In genomic region chr5:180208038-180208434, GRCh38 we compare ENCODE assay signal across 13 cellular contexts. TPM values are rescaled to one million over a fixed set of nuclear protein-coding genes. Genes with fewer than 3 reads are reported as not detected.
DNase-seq lines count a peak whose midpoint lies in the region; ATAC-seq, FAIRE-seq and TF ChIP-seq lines count a peak whose summit lies in the region.
"Had no signal": no experiment of that assay in that cellular context is flagged by ENCODE, and none has a peak within 500 bp of the region (broad histone marks: within the 10 kb centered on the region; RNA-seq: fewer than 3 reads in every experiment).

No MANE protein-coding gene starts in this region.

- no peak overlapping the region for H3K14ac ChIP-seq in H1 (ENCODE audit: insufficient read length)

- no peaks in the 10 kb centered on the region for H3K79me1 ChIP-seq in H1 (ENCODE audit: low read depth, low read length)

- H3K56ac ChIP-seq in H1 (replicated peaks; ENCODE audit: insufficient read length, low read depth, low read length) = no peak overlapping the region

- H4K8ac ChIP-seq in H1 (ENCODE audit: extremely low read depth, insufficient read depth, low read length) = peak overlapping the region; percentile 76; the same call in 1 of the 2 replicates

- H3K18ac ChIP-seq in H1 (ENCODE audit: extremely low read depth, low read length) = no peak overlapping the region; the same call in 1 of the 2 replicates

- H3K4me2 ChIP-seq in Loucy (ENCODE audit: low read depth, low read length, poor library complexity, severe bottlenecking) (peak overlapping the region; percentile 48), H1 (ENCODE audit: insufficient read depth in 1 of 2, low read depth in 2 of 2, low read length in 2 of 2) (peak overlapping the region; percentile 47 to 71), osteoblast (ENCODE audit: insufficient read depth, low read length) (peak overlapping the region; percentile 48)

- H3K4ac ChIP-seq in H1 (replicated peaks; ENCODE audit: insufficient read length, low read depth, low read length) = no peak overlapping the region

- no peak overlapping the region for H2AK5ac ChIP-seq in H1 (ENCODE audit: low read depth, low read length)

- POLR2A ChIA-PET in CD8-positive, alpha-beta memory T cell (lab: Charles Lee) = no interaction called here
- POLR2A ChIA-PET in H1 (lab: Charles Lee; ENCODE audit: partially characterized antibody) = no interaction called here

- H3K9ac ChIP-seq in Loucy (ENCODE audit: low read depth, low read length, poor library complexity, severe bottlenecking) = no peak overlapping the region
- no peak overlapping the region for H3K9ac ChIP-seq in H1 (replicated peaks in 1 of 4; ENCODE audit: extremely low read depth in 1 of 4, low read depth in 3 of 4, low read length in 3 of 4)

- no peaks in the 10 kb centered on the region for H3K36me3 ChIP-seq in CD8-positive, alpha-beta memory T cell (ENCODE audit: insufficient read depth, low read length)
- H3K36me3 ChIP-seq in Loucy (ENCODE audit: insufficient read depth, low read length) (no peaks in the 10 kb centered on the region), H1 (ENCODE audit: control insufficient read depth in 2 of 4, insufficient read depth in 4 of 4, low read length in 3 of 4) (no peaks in the 10 kb centered on the region), osteoblast (ENCODE audit: insufficient read depth, low read length) (no peaks in the 10 kb centered on the region)

- H4K5ac ChIP-seq in H1 (ENCODE audit: insufficient read length, low read depth, low read length) = no peak overlapping the region

- peaks cover 10% of the 10 kb centered on the region for H3K27me3 ChIP-seq in CD8-positive, alpha-beta memory T cell (ENCODE audit: insufficient read depth, low read length, poor library complexity, severe bottlenecking)
- no peaks in the 10 kb centered on the region for H3K27me3 ChIP-seq in Loucy (ENCODE audit: insufficient read depth, low read length, poor library complexity, severe bottlenecking)
- peaks cover 8 to 31% (median 21%) of the 10 kb centered on the region in 4 experiments; a peak in 6 of 7 replicates for H3K27me3 ChIP-seq in H1 (replicated peaks in 1 of 4; ENCODE audit: control insufficient read depth in 3 of 4, extremely low read depth in 1 of 4, insufficient read depth in 3 of 4, low read length in 3 of 4)
- peaks cover 18% of the 10 kb centered on the region for H3K27me3 ChIP-seq in osteoblast (ENCODE audit: insufficient read depth, low read length)

- CTCF ChIA-PET in CD8-positive, alpha-beta memory T cell (lab: Charles Lee) = no interaction called here
- CTCF ChIA-PET in H1 (lab: Charles Lee; ENCODE audit: partially characterized antibody) = interaction anchor here (0.8 to 6.5 kb wide), 15 partner anchors 10 to 186 kb away, joined by 3 to 61 read pairs (median 3); no protein-coding TSS in a partner anchor

- H3K27me3 Mint-ChIP-seq in CD8-positive, alpha-beta memory T cell = peaks cover 27 to 57% of the 10 kb centered on the region in 2 donors

- peak overlapping the region in 1 of 8 donors; percentile 4 for H3K27ac Mint-ChIP-seq in CD8-positive, alpha-beta memory T cell

- H3K79me2 ChIP-seq in Loucy (ENCODE audit: insufficient read depth, low read length) = no peaks in the 10 kb centered on the region
- no peaks in the 10 kb centered on the region for H3K79me2 ChIP-seq in H1 (ENCODE audit: control insufficient read depth in 1 of 2, insufficient read depth in 2 of 2, low read length in 2 of 2)
- no peaks in the 10 kb centered on the region for H3K79me2 ChIP-seq in osteoblast (ENCODE audit: insufficient read depth, low read length)

- H2BK20ac ChIP-seq in H1 (ENCODE audit: low read length) = no peak overlapping the region

- no peak overlapping the region for H3K23ac ChIP-seq in H1 (ENCODE audit: insufficient read length)

- no peak overlapping the region for H2AFZ ChIP-seq in Loucy (ENCODE audit: low read length)
- no peak overlapping the region for H2AFZ ChIP-seq in H1 (ENCODE audit: low read length)
- H2AFZ ChIP-seq in osteoblast (ENCODE audit: low read length) = no peak overlapping the region

- DNase-seq in CD8-positive, alpha-beta memory T cell = no peak
- no peak for DNase-seq in H1 (ENCODE audit: low read depth in 1 of 2, low spot score in 2 of 2)
- DNase-seq in osteoblast (ENCODE audit: insufficient read length, low spot score, missing footprints) = no peak
- DNase-seq in stimulated activated naive CD4-positive, alpha-beta T cell treated with Interleukin-2 at 50 U/mL for 16 hours (lab: John Stamatoyannopoulos, UW) = no peak
- no peak for DNase-seq in activated effector memory CD4-positive, alpha-beta T cell treated with Interleukin-2 at 50 U/mL for 16 hours
- DNase-seq in NCI-H510A treated with DMSO at 0.1 percent for 48 hours (lab: John Stamatoyannopoulos, UW) = no peak
- DNase-seq: NCI-H774, T1000 had no signal

- no peaks in the 10 kb centered on the region for H3K4me1 ChIP-seq in CD8-positive, alpha-beta memory T cell (ENCODE audit: insufficient read depth, low read length)
- H3K4me1 ChIP-seq in Loucy (ENCODE audit: insufficient read depth, low read length, poor library complexity, severe bottlenecking) = no peaks in the 10 kb centered on the region
- H3K4me1 ChIP-seq in H1 (replicated peaks in 1 of 4; ENCODE audit: control insufficient read depth in 3 of 4, insufficient read depth in 4 of 4, low read length in 3 of 4) = peaks cover 0 to 8% (median 4%) of the 10 kb centered on the region in 4 experiments; a peak in 4 of 7 replicates
- H3K4me1 ChIP-seq in osteoblast (ENCODE audit: insufficient read depth, low read length) = no peaks in the 10 kb centered on the region

- peaks cover 0 to 2% (median 0%) of the 10 kb centered on the region in 5 donors for H3K9me3 Mint-ChIP-seq in CD8-positive, alpha-beta memory T cell

- H3F3A ChIP-seq in Loucy (ENCODE audit: low read depth) = no peaks in the 10 kb centered on the region

- peaks cover 5 to 10% (median 7%) of the 10 kb centered on the region in 3 donors for H3K4me1 Mint-ChIP-seq in CD8-positive, alpha-beta memory T cell

- no peak for TF ChIP-seq POLR2A in H1 (IDR thresholded peaks at IDR 0.05; ENCODE audit: control extremely low read depth in 1 of 2, low read depth in 2 of 2, low read length in 2 of 2)

- no peak overlapping the region for H2BK120ac ChIP-seq in H1 (replicated peaks; ENCODE audit: low read depth, low read length)

- H3K9me3 ChIP-seq in CD8-positive, alpha-beta memory T cell (ENCODE audit: low read length) = no peaks in the 10 kb centered on the region
- H3K9me3 ChIP-seq in Loucy (ENCODE audit: insufficient read depth, low read depth, low read length) = no peaks in the 10 kb centered on the region
- no peaks in the 10 kb centered on the region for H3K9me3 ChIP-seq in H1 (ENCODE audit: insufficient read depth in 2 of 2, low read depth in 1 of 2, low read length in 1 of 2)
- H3K9me3 ChIP-seq in osteoblast (ENCODE audit: low read depth, low read length) = no peaks in the 10 kb centered on the region

- FAIRE-seq in H1 (lab: Jason Lieb, UNC) = no peak

- H2BK5ac ChIP-seq in H1 (ENCODE audit: low read depth, low read length) = no peak overlapping the region

- H3K27ac ChIP-seq in CD8-positive, alpha-beta memory T cell (ENCODE audit: low read depth, low read length) = no peak overlapping the region
- no peak overlapping the region for H3K27ac ChIP-seq in H1 (ENCODE audit: low read depth, low read length)
- H3K27ac ChIP-seq in osteoblast (ENCODE audit: low read depth, low read length) = no peak overlapping the region

- no peak for ATAC-seq in HG03196 (IDR thresholded peaks at IDR 0.05; ENCODE audit: unreplicated experiment)

- H3K4me3 Mint-ChIP-seq in CD8-positive, alpha-beta memory T cell = peak overlapping the region in 6 of 7 donors; percentile 30 to 86 (median 55)

- 62% methylated on average over 11 of the region's 14 CpGs; no CpG with 5 or more reads in 1 of the 2 experiments for WGBS in H1 (ENCODE audit: extremely low coverage in 1 of 2, insufficient coverage in 1 of 2, insufficient read length in 1 of 2, insufficient replicate concordance in 2 of 2, low coverage in 1 of 2, low lambda C conversion rate in 2 of 2, missing lambda C conversion rate in 1 of 2), 2 experiments

- H4K20me1 ChIP-seq in Loucy (ENCODE audit: insufficient read depth, low read length, poor library complexity, severe bottlenecking) (no peaks in the 10 kb centered on the region), H1 (replicated peaks in 1 of 2; ENCODE audit: control insufficient read depth in 1 of 2, insufficient read depth in 2 of 2, low read length in 2 of 2) (peaks cover 0 to 5% of the 10 kb centered on the region in 2 experiments), osteoblast (ENCODE audit: insufficient read depth, low read length) (no peaks in the 10 kb centered on the region)

- H3K9me2 ChIP-seq in Loucy (replicated peaks; ENCODE audit: low read depth, low read length) = no peaks in the 10 kb centered on the region

- no peak overlapping the region for H2BK12ac ChIP-seq in H1 (ENCODE audit: low read depth, low read length)

- peaks cover 4% of the 10 kb centered on the region; the same call in 1 of the 2 replicates for H3K23me2 ChIP-seq in H1 (ENCODE audit: low read depth, low read length)

- H4K91ac ChIP-seq in H1 (replicated peaks; ENCODE audit: insufficient read length, low read length) = peak overlapping the region; percentile 3

- no peaks in the 10 kb centered on the region for H3K36me3 Mint-ChIP-seq in CD8-positive, alpha-beta memory T cell

- H2BK15ac ChIP-seq in H1 (ENCODE audit: low read length) = peak overlapping the region; percentile 72; the same call in 1 of the 2 replicates

- TF ChIP-seq RAD21 in H1 (IDR thresholded peaks at IDR 0.05 in 1 of 2, conservative IDR thresholded peaks at IDR 0.05 in 1 of 2; ENCODE audit: low read depth in 2 of 2, low read length in 2 of 2) = no peak

- TF ChIP-seq EP300 in H1 (IDR thresholded peaks at IDR 0.05; ENCODE audit: borderline replicate concordance in 1 of 2, low read depth in 2 of 2, low read length in 2 of 2) = no peak

- no peak overlapping the region for H3K4me3 ChIP-seq in CD8-positive, alpha-beta memory T cell (ENCODE audit: low read length)
- peak overlapping the region; percentile 51 for H3K4me3 ChIP-seq in Loucy (ENCODE audit: low read length, poor library complexity, severe bottlenecking)
- peak overlapping the region in 2 of 4 experiments; percentile 30 to 57; a peak in 3 of 8 replicates for H3K4me3 ChIP-seq in H1 (ENCODE audit: extremely low read depth in 1 of 4, insufficient read depth in 2 of 4, low read depth in 3 of 4, low read length in 4 of 4)
- H3K4me3 ChIP-seq in osteoblast (ENCODE audit: insufficient read depth, low read length) = no peak overlapping the region

- TF ChIP-seq CTCF in Loucy (conservative IDR thresholded peaks at IDR 0.05; ENCODE audit: low read length) (no peak), H1 (IDR thresholded peaks at IDR 0.05; ENCODE audit: control extremely low read depth in 1 of 3, insufficient read depth in 1 of 3, low read depth in 1 of 3, low read length in 3 of 3) (no peak), osteoblast (IDR thresholded peaks at IDR 0.05; ENCODE audit: extremely low read depth, low read depth, low read length) (no peak)

RNA-seq across cellular contexts. Expression of gene RASGEF1C, which starts 1.0 kb away (rescaled TPM):
- total RNA-seq in CD8-positive, alpha-beta memory T cell = not detected
- not detected for polyA plus RNA-seq in CD8-positive, alpha-beta memory T cell
- total RNA-seq in H1 (2021; fragmentation: NEBNext Ultra II Directional; extraction: Animal tissue kit (Norgen Biotek cat#: 25700)) = 0.46 and 0.61 TPM in 2 replicates
- polyA plus RNA-seq in H1 (2011; rRNA removed) = 0.26 and 0.44 TPM in 2 replicates
- 0.17 TPM for polyA plus RNA-seq in H1 (2011; cell fraction: cytosol; rRNA removed)
- polyA plus RNA-seq in H1 (2011; cell fraction: nucleus; rRNA removed) = 0.47 TPM
- 0.26 to 0.46 TPM (median 0.36 TPM) in 4 replicates for polyA plus RNA-seq in H1 (2012, experiment 1 of 2)
- 0.38 TPM for polyA plus RNA-seq in H1 (2012, experiment 2 of 2)
- polyA plus RNA-seq in H1 (2013, experiment 1 of 2) = 0.22 TPM
- 0.15 TPM for polyA plus RNA-seq in H1 (2013, experiment 2 of 2)
- polyA minus RNA-seq in H1 (2011; rRNA and poly(A)+ RNA removed) = 0.27 TPM in 1 of 2 replicates, not detected in the other
- polyA minus RNA-seq in H1 (2011; cell fraction: cytosol; rRNA and poly(A)+ RNA removed) = not detected
- polyA minus RNA-seq in H1 (2011; cell fraction: nucleus; rRNA and poly(A)+ RNA removed) = 0.40 TPM
- total RNA-seq in osteoblast = under 0.01 TPM in 1 of 2 replicates, not detected in the other
- total RNA-seq: fibroblast of villous mesenchyme, G401, myocyte had no signal
